In the genomic region with DNA sequence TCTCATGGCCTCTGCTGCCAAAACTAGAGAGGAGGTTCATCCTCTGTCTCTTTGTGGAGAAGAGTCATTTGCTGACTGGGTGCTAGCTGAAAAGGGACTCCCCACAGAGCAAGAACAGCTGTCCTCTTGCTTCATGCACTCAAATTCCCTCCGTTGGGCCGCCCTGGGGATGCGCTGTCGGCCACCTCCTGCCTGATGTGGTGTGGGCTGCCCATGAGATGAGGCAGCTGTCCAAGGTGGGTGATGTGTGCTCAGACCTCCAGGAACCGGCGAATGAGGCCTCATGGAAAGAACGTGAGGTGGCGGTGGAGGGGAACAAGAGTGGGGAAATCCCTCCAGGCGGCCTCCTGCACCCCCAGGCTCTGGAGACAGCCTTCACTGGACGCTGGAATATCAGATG, we compare ENCODE assay signal across 18 cellular contexts.
A peak's percentile ranks its signal among the peaks of the same experiment; 100 is the strongest.
DNase-seq lines count a peak whose midpoint lies in the region; ATAC-seq, FAIRE-seq and TF ChIP-seq lines count a peak whose summit lies in the region.
"Had no signal": no experiment of that assay in that cellular context is flagged by ENCODE, and none has a peak within 500 bp of the region (broad histone marks: within the 10 kb centered on the region; RNA-seq: fewer than 3 reads in every experiment).

No MANE protein-coding gene starts in this region.

- BruUV-seq in HepG2 (replicated peaks; lab: Mats Ljungman, UMichigan): no TSS peak

- peaks cover 4% of the 10 kb centered on the region for H3K27me3 Mint-ChIP-seq in activated CD4-positive, alpha-beta memory T cell treated with anti-CD3 and anti-CD28 coated beads for 36 hours

- H3K9me3 ChIP-seq in HepG2 (ENCODE audit: low read length): no peaks in the 10 kb centered on the region
- H3K9me3 ChIP-seq in right lobe of liver: no peaks in the 10 kb centered on the region
- H3K9me3 ChIP-seq in SJCRH30 (replicated peaks): no peaks in the 10 kb centered on the region
- no peaks in the 10 kb centered on the region for H3K9me3 ChIP-seq in lower lobe of right lung
- H3K9me3 ChIP-seq: A549, heart right ventricle, tibial artery had no signal

- in situ Hi-C loops in HepG2 (cut with HindIII; ENCODE audit: extremely low pct_ligation_motif_present, low pct_unique_long_range_greater_than_20kb): loop anchor here (10.0 kb wide), 2 partner anchors 428 to 518 kb away; no protein-coding TSS in a partner anchor

- H3K4me2 ChIP-seq in HepG2 (ENCODE audit: low read depth, low read length): no peak overlapping the region
- H3K4me2 ChIP-seq: A549 had no signal

- H3K27ac ChIP-seq in HepG2 (ENCODE audit: extremely low read length, insufficient read depth, low read length) (no peak overlapping the region), right lobe of liver (no peak overlapping the region), SJCRH30 (no peak overlapping the region), lower lobe of right lung (no peak overlapping the region)
- H3K27ac ChIP-seq: A549, tibial artery had no signal

- DNase-seq in HepG2 (ENCODE audit: low spot score) (no peak), right lobe of liver (no peak), SJCRH30 (peak; percentile 27 to 28), lower lobe of right lung (no peak), SKM-1 (lab: John Stamatoyannopoulos, UW; ENCODE audit: unreplicated experiment) (no peak), putamen (ENCODE audit: low spot score) (no peak), T-helper 2 cell (no peak)
- no peak for DNase-seq in activated CD4-positive, alpha-beta memory T cell treated with anti-CD3 and anti-CD28 coated beads for 36 hours
- DNase-seq: HCEC 1CT, NCI-H1105 treated with DMSO at 0.1 percent for 48 hours, NCI-H2171, NCI-H774 had no signal

- POLR2A ChIA-PET in HepG2 (lab: Yijun Ruan, JAX): no interaction called here
- POLR2A ChIA-PET in activated CD4-positive, alpha-beta memory T cell treated with anti-CD3 and anti-CD28 coated beads for 36 hours (lab: Charles Lee): no interaction called here

- no peaks in the 10 kb centered on the region; the same call in 1 of the 2 replicates for H4K20me1 ChIP-seq in HepG2 (ENCODE audit: insufficient read depth, low read length)

- no peaks in the 10 kb centered on the region for H3K79me2 ChIP-seq in HepG2 (ENCODE audit: insufficient read depth, low read length)

- TF ChIP-seq CTCF in HepG2 (CRISPR knock-in tag; IDR thresholded peaks at IDR 0.05): no peak
- no peak for TF ChIP-seq CTCF in right lobe of liver (IDR thresholded peaks at IDR 0.05)
- no peak for TF ChIP-seq CTCF in lower lobe of right lung (IDR thresholded peaks at IDR 0.05)

- H3K27me3 ChIP-seq in HepG2 (ENCODE audit: control insufficient read depth in 1 of 2, insufficient read depth in 2 of 2, low read length in 2 of 2) (peaks cover 0 to 20% of the 10 kb centered on the region in 2 experiments; a peak in 4 of 5 replicates), right lobe of liver (no peaks in the 10 kb centered on the region), SJCRH30 (no peaks in the 10 kb centered on the region; the same call in none of the 2 replicates), lower lobe of right lung (ENCODE audit: low read depth) (no peaks in the 10 kb centered on the region)
- H3K27me3 ChIP-seq: tibial artery had no signal

- FAIRE-seq in HepG2 (lab: Jason Lieb, UNC): no peak
- FAIRE-seq: A549 had no signal

- H3K36me3 ChIP-seq in HepG2 (replicated peaks in 1 of 2; ENCODE audit: control insufficient read depth in 1 of 2, insufficient read depth in 2 of 2, low read length in 2 of 2): no peaks in the 10 kb centered on the region
- no peaks in the 10 kb centered on the region for H3K36me3 ChIP-seq in right lobe of liver
- H3K36me3 ChIP-seq in SJCRH30: no peaks in the 10 kb centered on the region
- H3K36me3 ChIP-seq in lower lobe of right lung: no peaks in the 10 kb centered on the region
- H3K36me3 ChIP-seq: heart right ventricle, tibial artery had no signal

- no peaks in the 10 kb centered on the region for H3K9me3 Mint-ChIP-seq in activated CD4-positive, alpha-beta memory T cell treated with anti-CD3 and anti-CD28 coated beads for 36 hours
- H3K9me3 Mint-ChIP-seq: activated CD4-positive, alpha-beta T cell treated with anti-CD3 and anti-CD28 coated beads, Interleukin-2, amount 10 ng/mL, durations not matched to agents 7 days and 5 days; CD8-positive, alpha-beta T cell; stimulated activated effector memory CD8-positive, alpha-beta T cell treated with anti-CD3 and anti-CD28 coated beads, Interleukin-12 subunit alpha, Interleukin-12 subunit beta, amount 100 ng/mL, for 72 hours had no signal

- ATAC-seq in HepG2 (no peak), right lobe of liver (no peak), lower lobe of right lung (peak; percentile 11 to 34)
- ATAC-seq: CD8-positive, alpha-beta T cell had no signal

- H3K4me3 ChIP-seq in HepG2 (replicated peaks in 1 of 3; ENCODE audit: insufficient read depth in 1 of 3, low read depth in 2 of 3, low read length in 3 of 3) (no peak overlapping the region), right lobe of liver (no peak overlapping the region), SJCRH30 (no peak overlapping the region), lower lobe of right lung (no peak overlapping the region)
- H3K4me3 ChIP-seq: A549, heart right ventricle, tibial artery had no signal

- intact Hi-C loops in HepG2 (cut with micrococcal nuclease; ENCODE audit: unreplicated experiment): no loop called here
- intact Hi-C loops in right lobe of liver (cut with DNase I): loop anchor here (10.0 kb wide), 1 partner anchor 428 kb away; no protein-coding TSS in a partner anchor
- intact Hi-C loops in lower lobe of right lung (cut with DNase I): no loop called here
- intact Hi-C loops in activated CD4-positive, alpha-beta memory T cell treated with anti-CD3 and anti-CD28 coated beads for 36 hours (cut with micrococcal nuclease): no loop called here

- no peaks in the 10 kb centered on the region for H3K36me3 Mint-ChIP-seq in activated CD4-positive, alpha-beta memory T cell treated with anti-CD3 and anti-CD28 coated beads for 36 hours
- H3K36me3 Mint-ChIP-seq: CD8-positive, alpha-beta T cell; stimulated activated effector memory CD8-positive, alpha-beta T cell treated with anti-CD3 and anti-CD28 coated beads, Interleukin-12 subunit alpha, Interleukin-12 subunit beta, amount 100 ng/mL, for 72 hours had no signal

- H2AFZ ChIP-seq in HepG2 (ENCODE audit: low read length): no peak overlapping the region

- TF ChIP-seq EP300 in HepG2 (IDR thresholded peaks at IDR 0.05; ENCODE audit: low read depth in 2 of 2, low read length in 2 of 2) (no peak), HepG2 (CRISPR knock-in tag; IDR thresholded peaks at IDR 0.05; ENCODE audit: borderline replicate concordance) (no peak)

- 70% methylated on average over 10 of the region's 10 CpGs for WGBS in HepG2 (ENCODE audit: low lambda C conversion rate)
- 100% methylated on average over 2 of the region's 10 CpGs for WGBS in right lobe of liver (ENCODE audit: insufficient coverage, low coverage, low lambda C conversion rate, missing lambda C conversion rate)

- no peak overlapping the region for H3K9ac ChIP-seq in HepG2 (ENCODE audit: insufficient read depth, low read depth, low read length)

- H3K4me1 Mint-ChIP-seq in activated CD4-positive, alpha-beta memory T cell treated with anti-CD3 and anti-CD28 coated beads for 36 hours (ENCODE audit: low read depth): no peaks in the 10 kb centered on the region
- H3K4me1 Mint-ChIP-seq: activated CD4-positive, alpha-beta T cell treated with anti-CD3 and anti-CD28 coated beads, Interleukin-2, amount 10 ng/mL, durations not matched to agents 7 days and 5 days had no signal

- TF ChIP-seq POLR2A in HepG2 (IDR thresholded peaks at IDR 0.05; ENCODE audit: insufficient read depth in 1 of 2, low read depth in 2 of 2, low read length in 2 of 2) (no peak), right lobe of liver (IDR thresholded peaks at IDR 0.05) (no peak)

- CTCF ChIA-PET in HepG2 (lab: Yijun Ruan, JAX; ENCODE audit: low intra/inter-chr PET ratio, low total read pairs): interaction anchor here (1.4 to 4.5 kb wide), 3 partner anchors 423 to 683 kb away, joined by 8 to 51 read pairs (median 16); no protein-coding TSS in a partner anchor
- CTCF ChIA-PET in activated CD4-positive, alpha-beta memory T cell treated with anti-CD3 and anti-CD28 coated beads for 36 hours (lab: Charles Lee): interaction anchor here (0.7 to 1.5 kb wide), 5 partner anchors 139 to 685 kb away, joined by 3 to 6 read pairs (median 3); no protein-coding TSS in a partner anchor

- no peak overlapping the region for H3K4me3 Mint-ChIP-seq in activated CD4-positive, alpha-beta memory T cell treated with anti-CD3 and anti-CD28 coated beads for 36 hours
- H3K4me3 Mint-ChIP-seq: activated CD4-positive, alpha-beta T cell treated with anti-CD3 and anti-CD28 coated beads, Interleukin-2, amount 10 ng/mL, durations not matched to agents 7 days and 5 days; CD8-positive, alpha-beta T cell; stimulated activated effector memory CD8-positive, alpha-beta T cell treated with anti-CD3 and anti-CD28 coated beads, Interleukin-12 subunit alpha, Interleukin-12 subunit beta, amount 100 ng/mL, for 72 hours had no signal

- no peak overlapping the region for H3K27ac Mint-ChIP-seq in activated CD4-positive, alpha-beta memory T cell treated with anti-CD3 and anti-CD28 coated beads for 36 hours
- H3K27ac Mint-ChIP-seq: activated CD4-positive, alpha-beta T cell treated with anti-CD3 and anti-CD28 coated beads, Interleukin-2, amount 10 ng/mL, durations not matched to agents 7 days and 5 days; CD8-positive, alpha-beta T cell; stimulated activated effector memory CD8-positive, alpha-beta T cell treated with anti-CD3 and anti-CD28 coated beads, Interleukin-12 subunit alpha, Interleukin-12 subunit beta, amount 100 ng/mL, for 72 hours had no signal

- TF ChIP-seq RAD21 in HepG2 (CRISPR knock-in tag; IDR thresholded peaks at IDR 0.05): no peak

- H3K4me1 ChIP-seq in HepG2 (ENCODE audit: insufficient read depth, low read length): no peaks in the 10 kb centered on the region
- peaks cover 0 to 4% (median 0%) of the 10 kb centered on the region in 4 donors for H3K4me1 ChIP-seq in right lobe of liver
- H3K4me1 ChIP-seq in SJCRH30: no peaks in the 10 kb centered on the region
- H3K4me1 ChIP-seq in lower lobe of right lung: peaks cover 9% of the 10 kb centered on the region
- H3K4me1 ChIP-seq: A549 had no signal

TF ChIP-seq in HepG2, 621 proteins besides CTCF, POLR2A, EP300 and RAD21:
- 0 out of 2 replicates have a peak, but pooled peaks have one; percentile 41 for TF ChIP-seq EEA1 (CRISPR knock-in tag; IDR thresholded peaks at IDR 0.05; ENCODE audit: borderline replicate concordance)
- no peak for TF ChIP-seq TBP (CRISPR knock-in tag; IDR thresholded peaks at IDR 0.05)
- TF ChIP-seq ZSCAN31 (CRISPR knock-in tag; IDR thresholded peaks at IDR 0.05; ENCODE audit: low read depth): no peak
- no peak for TF ChIP-seq ZFP36 (IDR thresholded peaks at IDR 0.05; ENCODE audit: borderline replicate concordance, low read depth, low read length, partially characterized antibody)

Comparison
In these comparisons a context has a peak if more than half of its experiments do, and no peak if none do; other contexts are left out.
1. intact Hi-C loops: an anchor here in right lobe of liver (10.0 kb wide); none called in HepG2, lower lobe of right lung and activated CD4-positive, alpha-beta memory T cell treated with anti-CD3 and anti-CD28 coated beads for 36 hours.
2. ATAC-seq: peak in lower lobe of right lung (2 of 2); none in HepG2 (single experiment) and right lobe of liver (0 of 4).
3. DNase-seq: peak in SJCRH30 (2 of 2); none in HepG2 (single experiment), right lobe of liver (0 of 3), lower lobe of right lung (single experiment), activated CD4-positive, alpha-beta memory T cell treated with anti-CD3 and anti-CD28 coated beads for 36 hours (single experiment), SKM-1 (single experiment), putamen (single experiment) and T-helper 2 cell (0 of 5).